Comparison of ENCODE assay signal across 1 cellular context in the genomic region with DNA sequence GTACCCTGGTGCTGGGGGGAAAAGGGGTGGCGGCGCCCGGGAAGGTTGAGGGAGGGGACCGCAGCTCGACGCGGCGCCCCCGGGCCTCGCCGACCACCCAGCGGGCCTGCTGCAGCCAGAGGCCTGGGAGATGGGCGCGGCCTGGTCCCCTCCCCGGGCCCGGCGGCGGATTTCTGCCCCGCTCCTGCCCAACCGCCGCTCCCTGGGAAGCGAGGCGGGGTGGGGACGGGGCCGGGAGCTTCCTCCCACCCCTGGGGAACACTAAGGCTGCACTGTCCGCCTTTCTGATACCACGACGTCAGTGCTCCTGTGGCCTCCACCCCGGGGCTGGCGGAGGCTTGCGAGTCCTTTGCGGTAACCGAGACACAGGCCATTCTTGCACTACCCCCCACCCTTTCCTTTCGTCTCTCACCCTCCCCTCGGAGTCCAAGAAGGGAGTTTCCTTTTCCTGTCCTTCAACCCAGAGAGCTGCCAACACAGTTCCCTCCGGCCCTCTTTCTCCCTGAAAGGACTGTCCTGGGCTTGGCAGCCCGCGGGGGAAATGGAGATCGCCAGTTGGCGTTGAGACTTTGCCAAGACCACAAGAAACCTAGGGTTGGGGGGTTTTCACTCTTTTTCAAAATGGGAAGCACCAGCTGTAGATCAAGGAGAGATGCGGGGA.
TF ChIP-seq lines count a peak whose summit lies in the region.

No MANE protein-coding gene starts in this region.

TF ChIP-seq in K562, 482 proteins besides CTCF, POLR2A, EP300 and RAD21 (continued from another document and continues in another):
- TF ChIP-seq, protein P1, sequence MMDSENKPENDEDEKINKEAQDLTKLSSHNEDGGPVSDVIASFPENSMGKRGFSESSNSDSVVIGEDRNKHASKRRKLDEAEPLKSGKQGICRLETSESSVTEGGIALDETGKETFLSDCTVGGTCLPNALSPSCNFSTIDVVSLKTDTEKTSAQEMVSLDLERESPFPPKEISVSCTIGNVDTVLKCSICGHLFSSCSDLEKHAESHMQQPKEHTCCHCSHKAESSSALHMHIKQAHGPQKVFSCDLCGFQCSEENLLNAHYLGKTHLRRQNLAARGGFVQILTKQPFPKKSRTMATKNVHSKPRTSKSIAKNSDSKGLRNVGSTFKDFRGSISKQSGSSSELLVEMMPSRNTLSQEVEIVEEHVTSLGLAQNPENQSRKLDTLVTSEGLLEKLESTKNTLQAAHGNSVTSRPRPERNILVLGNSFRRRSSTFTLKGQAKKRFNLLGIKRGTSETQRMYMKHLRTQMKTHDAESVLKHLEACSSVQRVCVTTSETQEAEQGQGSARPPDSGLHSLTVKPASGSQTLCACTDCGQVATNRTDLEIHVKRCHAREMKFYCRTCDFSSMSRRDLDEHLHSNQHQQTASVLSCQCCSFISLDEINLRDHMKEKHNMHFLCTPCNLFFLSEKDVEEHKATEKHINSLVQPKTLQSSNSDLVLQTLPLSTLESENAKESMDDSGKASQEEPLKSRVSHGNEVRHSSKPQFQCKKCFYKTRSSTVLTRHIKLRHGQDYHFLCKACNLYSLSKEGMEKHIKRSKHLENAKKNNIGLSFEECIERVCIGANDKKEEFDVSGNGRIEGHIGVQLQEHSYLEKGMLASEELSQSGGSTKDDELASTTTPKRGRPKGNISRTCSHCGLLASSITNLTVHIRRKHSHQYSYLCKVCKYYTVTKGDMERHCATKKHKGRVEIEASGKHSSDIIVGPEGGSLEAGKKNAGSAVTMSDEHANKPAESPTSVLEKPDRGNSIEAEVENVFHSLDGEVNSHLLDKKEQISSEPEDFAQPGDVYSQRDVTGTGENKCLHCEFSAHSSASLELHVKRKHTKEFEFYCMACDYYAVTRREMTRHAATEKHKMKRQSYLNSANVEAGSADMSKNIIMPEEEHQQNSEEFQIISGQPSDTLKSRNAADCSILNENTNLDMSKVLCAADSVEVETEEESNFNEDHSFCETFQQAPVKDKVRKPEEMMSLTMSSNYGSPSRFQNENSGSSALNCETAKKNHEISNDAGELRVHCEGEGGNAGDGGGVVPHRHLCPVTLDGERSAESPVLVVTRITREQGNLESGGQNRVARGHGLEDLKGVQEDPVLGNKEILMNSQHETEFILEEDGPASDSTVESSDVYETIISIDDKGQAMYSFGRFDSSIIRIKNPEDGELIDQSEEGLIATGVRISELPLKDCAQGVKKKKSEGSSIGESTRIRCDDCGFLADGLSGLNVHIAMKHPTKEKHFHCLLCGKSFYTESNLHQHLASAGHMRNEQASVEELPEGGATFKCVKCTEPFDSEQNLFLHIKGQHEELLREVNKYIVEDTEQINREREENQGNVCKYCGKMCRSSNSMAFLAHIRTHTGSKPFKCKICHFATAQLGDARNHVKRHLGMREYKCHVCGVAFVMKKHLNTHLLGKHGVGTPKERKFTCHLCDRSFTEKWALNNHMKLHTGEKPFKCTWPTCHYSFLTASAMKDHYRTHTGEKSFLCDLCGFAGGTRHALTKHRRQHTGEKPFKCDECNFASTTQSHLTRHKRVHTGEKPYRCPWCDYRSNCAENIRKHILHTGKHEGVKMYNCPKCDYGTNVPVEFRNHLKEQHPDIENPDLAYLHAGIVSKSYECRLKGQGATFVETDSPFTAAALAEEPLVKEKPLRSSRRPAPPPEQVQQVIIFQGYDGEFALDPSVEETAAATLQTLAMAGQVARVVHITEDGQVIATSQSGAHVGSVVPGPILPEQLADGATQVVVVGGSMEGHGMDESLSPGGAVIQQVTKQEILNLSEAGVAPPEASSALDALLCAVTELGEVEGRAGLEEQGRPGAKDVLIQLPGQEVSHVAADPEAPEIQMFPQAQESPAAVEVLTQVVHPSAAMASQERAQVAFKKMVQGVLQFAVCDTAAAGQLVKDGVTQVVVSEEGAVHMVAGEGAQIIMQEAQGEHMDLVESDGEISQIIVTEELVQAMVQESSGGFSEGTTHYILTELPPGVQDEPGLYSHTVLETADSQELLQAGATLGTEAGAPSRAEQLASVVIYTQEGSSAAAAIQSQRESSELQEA (IDR thresholded peaks at IDR 0.05; ENCODE audit: low read depth), result no peak
- TF ChIP-seq ZFPM2 (CRISPR knock-in tag; IDR thresholded peaks at IDR 0.05) (no peak), MTA1 (IDR thresholded peaks at IDR 0.05; ENCODE audit: borderline replicate concordance) (no peak), ERF (CRISPR knock-in tag; IDR thresholded peaks at IDR 0.05) (no peak), HNRNPH1 (optimal IDR thresholded peaks at IDR 0.05; ENCODE audit: low read depth, low read length) (no peak), ARHGAP35 (IDR thresholded peaks at IDR 0.05; ENCODE audit: partially characterized antibody) (no peak), PKNOX1 (IDR thresholded peaks at IDR 0.05) (no peak; the same call in 1 of the 2 replicates), FOXK2 (conservative IDR thresholded peaks at IDR 0.05 in 1 of 2, IDR thresholded peaks at IDR 0.05 in 1 of 2; ENCODE audit: low read depth in 2 of 2) (no peak), POLR2H (tag; IDR thresholded peaks at IDR 0.05; ENCODE audit: low read depth) (no peak), ZBTB26 (CRISPR knock-in tag; IDR thresholded peaks at IDR 0.05) (no peak), FOSL1 (tag; conservative IDR thresholded peaks at IDR 0.05) (no peak), TRIM28 (IDR thresholded peaks at IDR 0.05) (no peak), TRIM24 (IDR thresholded peaks at IDR 0.05) (no peak), TCF3 (CRISPR knock-in tag; IDR thresholded peaks at IDR 0.05) (no peak), TFAM (CRISPR knock-in tag; conservative IDR thresholded peaks at IDR 0.05) (no peak), CCAR2 (IDR thresholded peaks at IDR 0.05; ENCODE audit: low read depth, low read length) (no peak), SRSF3 (IDR thresholded peaks at IDR 0.05; ENCODE audit: insufficient read depth, low read length) (no peak), MAFF (IDR thresholded peaks at IDR 0.05; ENCODE audit: low read length) (no peak), ZFP36 (IDR thresholded peaks at IDR 0.05; ENCODE audit: low read depth, low read length, partially characterized antibody) (no peak), KLF16 (IDR thresholded peaks at IDR 0.05) (no peak), ZNF561 (CRISPR knock-in tag; conservative IDR thresholded peaks at IDR 0.05) (no peak), BCL6 (CRISPR knock-in tag; IDR thresholded peaks at IDR 0.05) (no peak), ZNF184 (CRISPR knock-in tag; IDR thresholded peaks at IDR 0.05) (no peak), POLR2AphosphoS5 (IDR thresholded peaks at IDR 0.05; ENCODE audit: control insufficient read depth, insufficient read depth, low read depth, low read length) (no peak), ZNF717 (CRISPR knock-in tag; IDR thresholded peaks at IDR 0.05) (no peak), SOX6 (IDR thresholded peaks at IDR 0.05) (no peak), ZNF239 (CRISPR knock-in tag; IDR thresholded peaks at IDR 0.05) (no peak), SMARCB1 (IDR thresholded peaks at IDR 0.05; ENCODE audit: insufficient read length, low read depth) (no peak), XRCC5 (IDR thresholded peaks at IDR 0.05; ENCODE audit: low read depth, low read length) (no peak)
- TF ChIP-seq, protein P2, sequence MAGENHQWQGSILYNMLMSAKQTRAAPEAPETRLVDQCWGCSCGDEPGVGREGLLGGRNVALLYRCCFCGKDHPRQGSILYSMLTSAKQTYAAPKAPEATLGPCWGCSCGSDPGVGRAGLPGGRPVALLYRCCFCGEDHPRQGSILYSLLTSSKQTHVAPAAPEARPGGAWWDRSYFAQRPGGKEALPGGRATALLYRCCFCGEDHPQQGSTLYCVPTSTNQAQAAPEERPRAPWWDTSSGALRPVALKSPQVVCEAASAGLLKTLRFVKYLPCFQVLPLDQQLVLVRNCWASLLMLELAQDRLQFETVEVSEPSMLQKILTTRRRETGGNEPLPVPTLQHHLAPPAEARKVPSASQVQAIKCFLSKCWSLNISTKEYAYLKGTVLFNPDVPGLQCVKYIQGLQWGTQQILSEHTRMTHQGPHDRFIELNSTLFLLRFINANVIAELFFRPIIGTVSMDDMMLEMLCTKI (IDR thresholded peaks at IDR 0.05; ENCODE audit: partially characterized antibody), result no peak
- TF ChIP-seq, protein P3, sequence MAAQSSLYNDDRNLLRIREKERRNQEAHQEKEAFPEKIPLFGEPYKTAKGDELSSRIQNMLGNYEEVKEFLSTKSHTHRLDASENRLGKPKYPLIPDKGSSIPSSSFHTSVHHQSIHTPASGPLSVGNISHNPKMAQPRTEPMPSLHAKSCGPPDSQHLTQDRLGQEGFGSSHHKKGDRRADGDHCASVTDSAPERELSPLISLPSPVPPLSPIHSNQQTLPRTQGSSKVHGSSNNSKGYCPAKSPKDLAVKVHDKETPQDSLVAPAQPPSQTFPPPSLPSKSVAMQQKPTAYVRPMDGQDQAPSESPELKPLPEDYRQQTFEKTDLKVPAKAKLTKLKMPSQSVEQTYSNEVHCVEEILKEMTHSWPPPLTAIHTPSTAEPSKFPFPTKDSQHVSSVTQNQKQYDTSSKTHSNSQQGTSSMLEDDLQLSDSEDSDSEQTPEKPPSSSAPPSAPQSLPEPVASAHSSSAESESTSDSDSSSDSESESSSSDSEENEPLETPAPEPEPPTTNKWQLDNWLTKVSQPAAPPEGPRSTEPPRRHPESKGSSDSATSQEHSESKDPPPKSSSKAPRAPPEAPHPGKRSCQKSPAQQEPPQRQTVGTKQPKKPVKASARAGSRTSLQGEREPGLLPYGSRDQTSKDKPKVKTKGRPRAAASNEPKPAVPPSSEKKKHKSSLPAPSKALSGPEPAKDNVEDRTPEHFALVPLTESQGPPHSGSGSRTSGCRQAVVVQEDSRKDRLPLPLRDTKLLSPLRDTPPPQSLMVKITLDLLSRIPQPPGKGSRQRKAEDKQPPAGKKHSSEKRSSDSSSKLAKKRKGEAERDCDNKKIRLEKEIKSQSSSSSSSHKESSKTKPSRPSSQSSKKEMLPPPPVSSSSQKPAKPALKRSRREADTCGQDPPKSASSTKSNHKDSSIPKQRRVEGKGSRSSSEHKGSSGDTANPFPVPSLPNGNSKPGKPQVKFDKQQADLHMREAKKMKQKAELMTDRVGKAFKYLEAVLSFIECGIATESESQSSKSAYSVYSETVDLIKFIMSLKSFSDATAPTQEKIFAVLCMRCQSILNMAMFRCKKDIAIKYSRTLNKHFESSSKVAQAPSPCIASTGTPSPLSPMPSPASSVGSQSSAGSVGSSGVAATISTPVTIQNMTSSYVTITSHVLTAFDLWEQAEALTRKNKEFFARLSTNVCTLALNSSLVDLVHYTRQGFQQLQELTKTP (IDR thresholded peaks at IDR 0.05; ENCODE audit: low read depth in 1 of 2, partially characterized antibody in 2 of 2), result no peak
- TF ChIP-seq, protein P4, sequence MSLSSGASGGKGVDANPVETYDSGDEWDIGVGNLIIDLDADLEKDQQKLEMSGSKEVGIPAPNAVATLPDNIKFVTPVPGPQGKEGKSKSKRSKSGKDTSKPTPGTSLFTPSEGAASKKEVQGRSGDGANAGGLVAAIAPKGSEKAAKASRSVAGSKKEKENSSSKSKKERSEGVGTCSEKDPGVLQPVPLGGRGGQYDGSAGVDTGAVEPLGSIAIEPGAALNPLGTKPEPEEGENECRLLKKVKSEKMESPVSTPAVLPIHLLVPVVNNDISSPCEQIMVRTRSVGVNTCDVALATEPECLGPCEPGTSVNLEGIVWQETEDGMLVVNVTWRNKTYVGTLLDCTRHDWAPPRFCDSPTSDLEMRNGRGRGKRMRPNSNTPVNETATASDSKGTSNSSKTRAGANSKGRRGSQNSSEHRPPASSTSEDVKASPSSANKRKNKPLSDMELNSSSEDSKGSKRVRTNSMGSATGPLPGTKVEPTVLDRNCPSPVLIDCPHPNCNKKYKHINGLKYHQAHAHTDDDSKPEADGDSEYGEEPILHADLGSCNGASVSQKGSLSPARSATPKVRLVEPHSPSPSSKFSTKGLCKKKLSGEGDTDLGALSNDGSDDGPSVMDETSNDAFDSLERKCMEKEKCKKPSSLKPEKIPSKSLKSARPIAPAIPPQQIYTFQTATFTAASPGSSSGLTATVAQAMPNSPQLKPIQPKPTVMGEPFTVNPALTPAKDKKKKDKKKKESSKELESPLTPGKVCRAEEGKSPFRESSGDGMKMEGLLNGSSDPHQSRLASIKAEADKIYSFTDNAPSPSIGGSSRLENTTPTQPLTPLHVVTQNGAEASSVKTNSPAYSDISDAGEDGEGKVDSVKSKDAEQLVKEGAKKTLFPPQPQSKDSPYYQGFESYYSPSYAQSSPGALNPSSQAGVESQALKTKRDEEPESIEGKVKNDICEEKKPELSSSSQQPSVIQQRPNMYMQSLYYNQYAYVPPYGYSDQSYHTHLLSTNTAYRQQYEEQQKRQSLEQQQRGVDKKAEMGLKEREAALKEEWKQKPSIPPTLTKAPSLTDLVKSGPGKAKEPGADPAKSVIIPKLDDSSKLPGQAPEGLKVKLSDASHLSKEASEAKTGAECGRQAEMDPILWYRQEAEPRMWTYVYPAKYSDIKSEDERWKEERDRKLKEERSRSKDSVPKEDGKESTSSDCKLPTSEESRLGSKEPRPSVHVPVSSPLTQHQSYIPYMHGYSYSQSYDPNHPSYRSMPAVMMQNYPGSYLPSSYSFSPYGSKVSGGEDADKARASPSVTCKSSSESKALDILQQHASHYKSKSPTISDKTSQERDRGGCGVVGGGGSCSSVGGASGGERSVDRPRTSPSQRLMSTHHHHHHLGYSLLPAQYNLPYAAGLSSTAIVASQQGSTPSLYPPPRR (CRISPR knock-in tag; IDR thresholded peaks at IDR 0.05; ENCODE audit: borderline replicate concordance), result no peak
